In the genomic region with DNA sequence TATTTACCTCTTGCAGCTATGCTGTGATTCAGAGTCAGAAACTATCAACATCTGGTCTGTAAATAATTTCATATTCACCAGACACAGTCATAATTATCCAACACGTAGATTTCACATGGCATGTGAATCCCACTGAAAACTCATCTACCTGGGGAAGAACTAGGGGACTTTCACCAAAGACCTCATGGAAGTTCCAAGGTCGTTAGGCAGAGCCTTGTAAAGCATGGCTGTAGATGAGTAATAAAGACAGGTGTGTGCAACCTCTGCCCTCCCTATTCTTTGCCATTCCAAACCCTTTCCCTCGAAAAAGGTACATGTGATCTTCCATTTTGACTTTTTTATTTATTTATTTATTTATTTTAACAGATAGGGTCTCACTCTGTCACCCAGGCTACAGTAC, we compare ENCODE assay signal across 29 cellular contexts. TPM values are rescaled to one million over a fixed set of nuclear protein-coding genes. Genes with fewer than 3 reads are reported as not detected.
"Had no signal": no experiment of that assay in that cellular context is flagged by ENCODE, and none has a peak within 500 bp of the region (broad histone marks: within the 10 kb centered on the region; RNA-seq: fewer than 3 reads in every experiment).

No MANE protein-coding gene starts in this region.

- DNase-seq: heart right ventricle; islet precursor cell; lower lobe of right lung; mammary epithelial cell; mesenchymal stem cell; naive thymus-derived CD4-positive, alpha-beta T cell; psoas muscle; right lobe of liver; stimulated activated CD4-positive, alpha-beta T cell treated with anti-CD3 and anti-CD28 coated beads, Interleukin-12 subunit alpha, Interleukin-12 subunit beta, amount 100 ng/mL, for 4 hours; stimulated activated CD4-positive, alpha-beta T cell treated with anti-CD3 and anti-CD28 coated beads, Interleukin-15, amount 100 ng/mL, for 24 hours; stimulated activated CD4-positive, alpha-beta T cell treated with anti-CD3 and anti-CD28 coated beads, Interleukin-2, amount 100 ng/mL, for 24 hours; stimulated activated CD4-positive, alpha-beta T cell treated with anti-CD3 and anti-CD28 coated beads, Interleukin-4, amount 100 ng/mL, for 1 hour; stimulated activated naive B cell treated with anti-CD40 and anti-IgM and Interleukin-4, amounts not matched to agents 10 μg/mL and 1 μg/mL and 100 μg/mL, for 72 hours; stimulated activated naive CD8-positive, alpha-beta T cell treated with anti-CD3 and anti-CD28 coated beads, Interleukin-15, Interleukin-2, amounts not matched to agents 100 U/mL and 50 U/mL, for 24 hours; stomach; testis; thyroid gland; trophoblast cell had no signal

- H3K27ac Mint-ChIP-seq: naive thymus-derived CD4-positive, alpha-beta T cell; natural killer cell treated with Interleukin-12 subunit alpha and Interleukin-12 subunit beta and Interleukin-15 and Interleukin-18, amount 100 ng/mL, for 72 hours; stimulated activated naive B cell treated with anti-CD40 and anti-IgM and Interleukin-4, amounts not matched to agents 10 μg/mL and 1 μg/mL and 100 μg/mL, for 72 hours had no signal

- ATAC-seq: heart right ventricle; left lobe of liver; lower lobe of right lung; naive thymus-derived CD4-positive, alpha-beta T cell; natural killer cell treated with Interleukin-12 subunit alpha and Interleukin-12 subunit beta and Interleukin-15 and Interleukin-18, amount 100 ng/mL, for 72 hours; psoas muscle; stimulated activated naive B cell treated with anti-CD40 and anti-IgM and Interleukin-4, amounts not matched to agents 10 μg/mL and 1 μg/mL and 100 μg/mL, for 72 hours; stimulated activated naive CD8-positive, alpha-beta T cell treated with anti-CD3 and anti-CD28 coated beads, Interleukin-15, Interleukin-2, amounts not matched to agents 100 U/mL and 50 U/mL, for 24 hours; upper lobe of right lung had no signal

- H3K27me3 ChIP-seq: heart right ventricle, hepatocyte, right lobe of liver, stomach, testis, thyroid gland, upper lobe of right lung had no signal

- H3K4me1 ChIP-seq: lower lobe of right lung, parathyroid adenoma, psoas muscle, right lobe of liver, stomach, testis, thyroid gland, upper lobe of right lung had no signal

- H3K4me3 Mint-ChIP-seq: naive thymus-derived CD4-positive, alpha-beta T cell; natural killer cell treated with Interleukin-12 subunit alpha and Interleukin-12 subunit beta and Interleukin-15 and Interleukin-18, amount 100 ng/mL, for 72 hours; stimulated activated naive B cell treated with anti-CD40 and anti-IgM and Interleukin-4, amounts not matched to agents 10 μg/mL and 1 μg/mL and 100 μg/mL, for 72 hours had no signal

- FAIRE-seq: urothelium cell line had no signal

- H3K9me3 ChIP-seq: heart right ventricle, lower lobe of right lung, psoas muscle, right lobe of liver, stomach, testis, thyroid gland, upper lobe of right lung had no signal

- H3K4me3 ChIP-seq: heart right ventricle, hepatocyte, lower lobe of right lung, psoas muscle, right lobe of liver, stomach, testis, thyroid gland, upper lobe of right lung had no signal

- H3K27me3 Mint-ChIP-seq: naive thymus-derived CD4-positive, alpha-beta T cell; natural killer cell treated with Interleukin-12 subunit alpha and Interleukin-12 subunit beta and Interleukin-15 and Interleukin-18, amount 100 ng/mL, for 72 hours had no signal

- H3K9ac ChIP-seq: parathyroid adenoma had no signal

- H3K36me3 Mint-ChIP-seq: naive thymus-derived CD4-positive, alpha-beta T cell; natural killer cell treated with Interleukin-12 subunit alpha and Interleukin-12 subunit beta and Interleukin-15 and Interleukin-18, amount 100 ng/mL, for 72 hours had no signal

- H3K27ac ChIP-seq: hepatocyte, lower lobe of right lung, parathyroid adenoma, psoas muscle, right lobe of liver, stomach, testis, thyroid gland, upper lobe of right lung had no signal

- H3K36me3 ChIP-seq: lower lobe of right lung, right lobe of liver, thyroid gland, upper lobe of right lung had no signal

RNA-seq across cellular contexts. Expression of a gene that starts 1.9 kb away (rescaled TPM):
- total RNA-seq: hepatocyte; kidney epithelial cell; left lobe of liver; liver; myocyte; naive thymus-derived CD4-positive, alpha-beta T cell; posterior vena cava; right lobe of liver; skeletal muscle tissue; upper lobe of right lung had no signal
- polyA plus RNA-seq: hepatocyte; liver; naive thymus-derived CD4-positive, alpha-beta T cell had no signal

RNA-seq across cellular contexts. Expression of a gene that starts 42.6 kb away (rescaled TPM):
- polyA plus RNA-seq: liver; naive thymus-derived CD4-positive, alpha-beta T cell had no signal
